In the genomic region with DNA sequence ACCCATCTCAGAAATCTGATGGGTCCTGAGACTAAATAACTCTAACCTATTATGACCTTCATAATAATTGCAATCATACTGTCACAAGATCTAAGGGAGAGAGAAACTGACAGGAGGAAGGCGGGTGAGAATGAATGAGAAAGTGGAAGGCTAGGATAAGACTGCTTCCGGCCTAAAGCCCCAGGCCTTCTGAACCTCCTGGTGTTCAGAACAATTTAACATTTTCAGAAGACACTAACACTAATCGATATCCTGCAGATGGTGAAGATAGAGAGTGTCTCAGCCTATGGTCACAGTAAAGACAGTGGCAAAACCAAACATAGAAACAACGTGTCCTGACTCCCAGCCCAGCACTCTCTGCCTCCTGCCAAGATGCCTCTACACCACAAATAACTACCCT, we compare ENCODE assay signal across 9 cellular contexts. TPM values are rescaled to one million over a fixed set of nuclear protein-coding genes. Genes with fewer than 3 reads are reported as not detected.
DNase-seq lines count a peak whose midpoint lies in the region; ATAC-seq and TF ChIP-seq lines count a peak whose summit lies in the region.
"Had no signal": no experiment of that assay in that cellular context is flagged by ENCODE, and none has a peak within 500 bp of the region (broad histone marks: within the 10 kb centered on the region; RNA-seq: fewer than 3 reads in every experiment).

No MANE protein-coding gene starts in this region.

- CTCF ChIA-PET in activated CD8-positive, alpha-beta memory T cell treated with anti-CD3 and anti-CD28 coated beads, Interleukin-2, amount 10 ng/mL, durations not matched to agents 7 days and 5 days (lab: Charles Lee): no interaction called here

- TF ChIP-seq CTCF in kidney epithelial cell (IDR thresholded peaks at IDR 0.05; ENCODE audit: insufficient read depth, low read length, poor library complexity, severe bottlenecking): no peak

- H3K4me3 Mint-ChIP-seq in activated CD8-positive, alpha-beta memory T cell treated with anti-CD3 and anti-CD28 coated beads, Interleukin-2, amount 10 ng/mL, durations not matched to agents 7 days and 5 days: peak overlapping the region; percentile 96
- peak overlapping the region; percentile 92 for H3K4me3 Mint-ChIP-seq in activated naive CD8-positive, alpha-beta T cell treated with anti-CD3 and anti-CD28 coated beads for 36 hours

- no peak overlapping the region for H3K27ac ChIP-seq in thymus (ENCODE audit: low read depth)

- peaks cover 12% of the 10 kb centered on the region for H3K4me1 ChIP-seq in thymus (ENCODE audit: control insufficient read depth, insufficient read depth, low read length)

- peaks cover 50% of the 10 kb centered on the region for H3K36me3 Mint-ChIP-seq in activated CD8-positive, alpha-beta memory T cell treated with anti-CD3 and anti-CD28 coated beads, Interleukin-2, amount 10 ng/mL, durations not matched to agents 7 days and 5 days
- peaks cover 60% of the 10 kb centered on the region for H3K36me3 Mint-ChIP-seq in activated naive CD8-positive, alpha-beta T cell treated with anti-CD3 and anti-CD28 coated beads for 36 hours

- H3K9me3 Mint-ChIP-seq in activated CD8-positive, alpha-beta memory T cell treated with anti-CD3 and anti-CD28 coated beads, Interleukin-2, amount 10 ng/mL, durations not matched to agents 7 days and 5 days (ENCODE audit: low read depth): no peaks in the 10 kb centered on the region
- peaks cover 1% of the 10 kb centered on the region for H3K9me3 Mint-ChIP-seq in activated naive CD8-positive, alpha-beta T cell treated with anti-CD3 and anti-CD28 coated beads for 36 hours

- no peaks in the 10 kb centered on the region for H3K9me3 ChIP-seq in thymus (ENCODE audit: control insufficient read depth)

- 35% methylated on average over 4 of the region's 4 CpGs for WGBS in thymus

- no peak for ATAC-seq in activated CD8-positive, alpha-beta memory T cell treated with anti-CD3 and anti-CD28 coated beads, Interleukin-2, amount 10 ng/mL, durations not matched to agents 7 days and 5 days
- no peak for ATAC-seq in HG03460 (IDR thresholded peaks at IDR 0.05; ENCODE audit: unreplicated experiment)

- no peak for DNase-seq in activated CD8-positive, alpha-beta memory T cell treated with anti-CD3 and anti-CD28 coated beads, Interleukin-2, amount 10 ng/mL, durations not matched to agents 7 days and 5 days
- DNase-seq in activated CD8-positive, alpha-beta memory T cell treated with anti-CD3 and anti-CD28 coated beads for 24 hours: no peak
- no peak for DNase-seq in activated naive CD8-positive, alpha-beta T cell treated with anti-CD3 and anti-CD28 coated beads for 36 hours
- no peak for DNase-seq in kidney epithelial cell (ENCODE audit: low read depth)
- no peak for DNase-seq in effector CD4-positive, alpha-beta T cell
- no peak for DNase-seq in kidney glomerular epithelial cell (lab: John Stamatoyannopoulos, UW)
- DNase-seq: NCI-H1105 treated with DMSO at 0.1 percent for 48 hours had no signal

- peak overlapping the region; percentile 99 for H3K27ac Mint-ChIP-seq in activated CD8-positive, alpha-beta memory T cell treated with anti-CD3 and anti-CD28 coated beads, Interleukin-2, amount 10 ng/mL, durations not matched to agents 7 days and 5 days
- peak overlapping the region; percentile 99 for H3K27ac Mint-ChIP-seq in activated naive CD8-positive, alpha-beta T cell treated with anti-CD3 and anti-CD28 coated beads for 36 hours

- no peaks in the 10 kb centered on the region for H3K27me3 Mint-ChIP-seq in activated CD8-positive, alpha-beta memory T cell treated with anti-CD3 and anti-CD28 coated beads, Interleukin-2, amount 10 ng/mL, durations not matched to agents 7 days and 5 days
- H3K27me3 Mint-ChIP-seq in activated naive CD8-positive, alpha-beta T cell treated with anti-CD3 and anti-CD28 coated beads for 36 hours: no peaks in the 10 kb centered on the region

- H3K36me3 ChIP-seq in kidney epithelial cell (ENCODE audit: control insufficient read depth, insufficient read depth, low read length) (peaks cover 8% of the 10 kb centered on the region), thymus (ENCODE audit: control insufficient read depth, insufficient read depth) (peaks cover 42% of the 10 kb centered on the region)

- H3K4me1 Mint-ChIP-seq in activated CD8-positive, alpha-beta memory T cell treated with anti-CD3 and anti-CD28 coated beads, Interleukin-2, amount 10 ng/mL, durations not matched to agents 7 days and 5 days: peaks cover 34% of the 10 kb centered on the region
- H3K4me1 Mint-ChIP-seq in activated naive CD8-positive, alpha-beta T cell treated with anti-CD3 and anti-CD28 coated beads for 36 hours: peaks cover 31% of the 10 kb centered on the region

- H3K4me3 ChIP-seq in kidney epithelial cell (ENCODE audit: low read depth, low read length) (peak overlapping the region; percentile 81), thymus (ENCODE audit: low read length) (peak overlapping the region; percentile 84)

- H3K27me3 ChIP-seq in kidney epithelial cell (ENCODE audit: control insufficient read depth, insufficient read depth, low read length): no peaks in the 10 kb centered on the region
- H3K27me3 ChIP-seq in thymus (ENCODE audit: control insufficient read depth, insufficient read depth): no peaks in the 10 kb centered on the region

RNA-seq across cellular contexts. Expression of a gene that starts 1.2 kb away (rescaled TPM):
- 1,000 to 10,000 TPM; 1,980 to 2,218 TPM for total RNA-seq in activated CD8-positive, alpha-beta memory T cell treated with anti-CD3 and anti-CD28 coated beads, Interleukin-2, amount 10 ng/mL, durations not matched to agents 7 days and 5 days
- 1,000 to 10,000 TPM; 2,978 to 3,004 TPM for total RNA-seq in activated naive CD8-positive, alpha-beta T cell treated with anti-CD3 and anti-CD28 coated beads for 36 hours
- total RNA-seq in kidney epithelial cell: 3,131 and 3,855 TPM in 2 replicates
- polyA plus RNA-seq in thymus: 4,031 TPM

RNA-seq across cellular contexts. Expression of a gene that starts 35.6 kb away (rescaled TPM):
- total RNA-seq in activated CD8-positive, alpha-beta memory T cell treated with anti-CD3 and anti-CD28 coated beads, Interleukin-2, amount 10 ng/mL, durations not matched to agents 7 days and 5 days: 1,000 to 10,000 TPM; 1,513 to 1,561 TPM
- total RNA-seq in activated naive CD8-positive, alpha-beta T cell treated with anti-CD3 and anti-CD28 coated beads for 36 hours: 100 to 1,000 TPM; 290 to 294 TPM
- total RNA-seq in kidney epithelial cell: 119 and 126 TPM in 2 replicates
- polyA plus RNA-seq in thymus: 2,730 TPM

RNA-seq across cellular contexts. Expression of a gene that starts 59.6 kb away (rescaled TPM):
- under 1 TPM; 0.58 to 0.68 TPM for total RNA-seq in activated CD8-positive, alpha-beta memory T cell treated with anti-CD3 and anti-CD28 coated beads, Interleukin-2, amount 10 ng/mL, durations not matched to agents 7 days and 5 days
- total RNA-seq in activated naive CD8-positive, alpha-beta T cell treated with anti-CD3 and anti-CD28 coated beads for 36 hours: 1 to 10 TPM; 7.1 to 7.3 TPM
- 155 and 192 TPM in 2 replicates for total RNA-seq in kidney epithelial cell
- polyA plus RNA-seq in thymus: 6.4 TPM

Comparison
In these comparisons a context has a peak if more than half of its experiments do, and no peak if none do; other contexts are left out.
1. RNA of a gene that starts 35.6 kb away (total RNA-seq): 1,513 to 1,561 TPM in activated CD8-positive, alpha-beta memory T cell treated with anti-CD3 and anti-CD28 coated beads, Interleukin-2, amount 10 ng/mL, durations not matched to agents 7 days and 5 days; 290 to 294 TPM in activated naive CD8-positive, alpha-beta T cell treated with anti-CD3 and anti-CD28 coated beads for 36 hours and 119 to 126 TPM in kidney epithelial cell; every median in the first group is over 4 times any median in the second.
2. RNA of a gene that starts 59.6 kb away (total RNA-seq): 155 to 192 TPM in kidney epithelial cell; 7.1 to 7.3 TPM in activated naive CD8-positive, alpha-beta T cell treated with anti-CD3 and anti-CD28 coated beads for 36 hours and 0.58 to 0.68 TPM in activated CD8-positive, alpha-beta memory T cell treated with anti-CD3 and anti-CD28 coated beads, Interleukin-2, amount 10 ng/mL, durations not matched to agents 7 days and 5 days; every median in the first group is over 10 times any median in the second.